17 cellular contexts compared by ENCODE assay signal in the genomic region with DNA sequence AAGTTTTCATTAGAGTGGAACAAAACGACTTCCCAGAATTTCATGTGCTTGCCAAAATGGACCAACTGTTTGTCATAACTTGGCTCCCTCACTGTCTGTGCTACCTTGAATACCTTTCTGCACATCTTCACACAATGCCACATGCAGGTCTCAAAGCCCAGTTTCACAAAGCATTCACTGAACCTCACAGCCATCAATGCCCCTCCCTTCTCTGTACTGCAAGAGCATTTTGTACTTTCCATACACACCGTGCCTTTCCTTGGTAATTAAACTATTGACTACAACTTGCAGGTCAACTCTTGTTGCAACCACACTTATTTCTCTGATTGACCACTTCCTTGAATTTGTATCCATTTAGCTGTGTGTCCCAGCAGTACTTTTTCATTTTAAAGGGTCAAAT. TPM values are rescaled to one million over a fixed set of nuclear protein-coding genes. Genes with fewer than 3 reads are reported as not detected.
DNase-seq lines count a peak whose midpoint lies in the region; ATAC-seq lines count a peak whose summit lies in the region.
"Had no signal": no experiment of that assay in that cellular context is flagged by ENCODE, and none has a peak within 500 bp of the region (broad histone marks: within the 10 kb centered on the region; RNA-seq: fewer than 3 reads in every experiment).

No MANE protein-coding gene starts in this region.

- peak; percentile 40 for ATAC-seq in HG03432 (IDR thresholded peaks at IDR 0.05; ENCODE audit: unreplicated experiment)

- DNase-seq in NCI-H345 (lab: John Stamatoyannopoulos, UW) (peak; percentile 10), NCI-H345 treated with DMSO at 0.1 percent for 48 hours (lab: John Stamatoyannopoulos, UW; ENCODE audit: unreplicated experiment) (no peak), SK-MEL-5 (ENCODE audit: low read depth, low spot score) (peak; percentile 27), NCI-H226 (no peak)
- no peak for DNase-seq in central memory CD4-positive, alpha-beta T cell
- no peak for DNase-seq in effector CD4-positive, alpha-beta T cell
- DNase-seq: 8988T; CD4-positive, alpha-beta memory T cell; DMS153; DMS79; GDM1; H9 had no signal

- in situ Hi-C loops in SK-MEL-5 (cut with HindIII; ENCODE audit: low pct_unique_long_range_greater_than_20kb, low sequenced_read_pairs), result no loop called here

RNA-seq across cellular contexts. Expression of gene PAX3, which starts 50.5 kb away (rescaled TPM):
- 18.3 and 21.6 TPM in 2 replicates for total RNA-seq in SK-MEL-5 (2014; rRNA removed; shearing (Covaris generic))
- polyA plus RNA-seq in SK-MEL-5 (2015; cell fraction: cytosol; rRNA removed), result 31.9 and 33.7 TPM in 2 replicates
- 33.1 and 39.2 TPM in 2 replicates for polyA plus RNA-seq in SK-MEL-5 (2015; cell fraction: nucleus; rRNA removed)
- total RNA-seq: CD4-positive, alpha-beta memory T cell; H1; H9; HT1080 had no signal
- polyA plus RNA-seq: AG04450; CD14-positive monocyte; CD4-positive, alpha-beta memory T cell had no signal

Comparison
In these comparisons a context has a peak if more than half of its experiments do, and no peak if none do; other contexts are left out.
1. DNase-seq: peak in NCI-H345 (single experiment) and SK-MEL-5 (single experiment); none in NCI-H345 treated with DMSO at 0.1 percent for 48 hours (single experiment), central memory CD4-positive, alpha-beta T cell (single experiment), NCI-H226 (single experiment) and effector CD4-positive, alpha-beta T cell (single experiment).